ENCODE assay signal across 1 cellular context in genomic region chr1:74732960-74733615, GRCh38.
TF ChIP-seq lines count a peak whose summit lies in the region.

CRYZ (minus strand) TSS chr1:74733050; CDS start chr1:74724821, 8,229 bp downstream.
TYW3 (plus strand) TSS chr1:74733152; CDS start chr1:74733245, 93 bp downstream.

TF ChIP-seq in K562, 482 proteins besides CTCF, POLR2A, EP300 and RAD21 (continued from another document and continues in another):
- TF ChIP-seq AFF1 (IDR thresholded peaks at IDR 0.05; ENCODE audit: low read depth in 1 of 2, partially characterized antibody in 2 of 2), result peak in 1 of 2 experiments; percentile 49
- TF ChIP-seq MYC (IDR thresholded peaks at IDR 0.05; ENCODE audit: low read depth, low read length), result peak; percentile 82
- 0 out of 2 replicates have a peak, but pooled peaks have one; percentile 24 for TF ChIP-seq MYC (CRISPR knock-in tag; IDR thresholded peaks at IDR 0.05; ENCODE audit: borderline replicate concordance, low read depth)
- TF ChIP-seq CHD1 (IDR thresholded peaks at IDR 0.05; ENCODE audit: low read length), result no peak
- peak; percentile 88 for TF ChIP-seq TBP (optimal IDR thresholded peaks at IDR 0.05; ENCODE audit: low read depth, low read length)
- TF ChIP-seq CHAMP1 (IDR thresholded peaks at IDR 0.05), result peak; percentile 53; the same call in 1 of the 2 replicates
- peak; percentile 82 for TF ChIP-seq ARID4B (CRISPR knock-in tag; IDR thresholded peaks at IDR 0.05)
- TF ChIP-seq HDAC2 (IDR thresholded peaks at IDR 0.05), result peak; percentile 81; the same call in 1 of the 2 replicates
- TF ChIP-seq ZZZ3 (IDR thresholded peaks at IDR 0.05), result no peak
- peak; percentile 86 for TF ChIP-seq KLF16 (IDR thresholded peaks at IDR 0.05)
- TF ChIP-seq ZNF3 (CRISPR knock-in tag; IDR thresholded peaks at IDR 0.05), result no peak
- TF ChIP-seq HLTF (IDR thresholded peaks at IDR 0.05), result no peak
- TF ChIP-seq RUNX1 (IDR thresholded peaks at IDR 0.05; ENCODE audit: low read depth), result no peak
- peak; percentile 98 for TF ChIP-seq ZNF407 (IDR thresholded peaks at IDR 0.05; ENCODE audit: low read depth)
- peak; percentile 62; the same call in 1 of the 2 replicates for TF ChIP-seq ZNF511 (CRISPR knock-in tag; IDR thresholded peaks at IDR 0.05)
- TF ChIP-seq GATAD2B (IDR thresholded peaks at IDR 0.05; ENCODE audit: borderline replicate concordance), result peak; percentile 36; the same call in 1 of the 2 replicates
- TF ChIP-seq TAF1 (IDR thresholded peaks at IDR 0.05; ENCODE audit: control insufficient read depth, extremely low read depth, insufficient read depth, low read length, severe bottlenecking), result peak; percentile 94
- peak; percentile 68; the same call in 1 of the 2 replicates for TF ChIP-seq GTF2E2 (tag; IDR thresholded peaks at IDR 0.05)
- TF ChIP-seq MAX (CRISPR knock-in tag; IDR thresholded peaks at IDR 0.05), result peak; percentile 45; the same call in 1 of the 2 replicates
- peak; percentile 83 for TF ChIP-seq CTBP1 (IDR thresholded peaks at IDR 0.05; ENCODE audit: borderline replicate concordance)
- peak in 1 of 2 experiments; percentile 44; a peak in 1 of 4 replicates for TF ChIP-seq RCOR1 (IDR thresholded peaks at IDR 0.05; ENCODE audit: borderline replicate concordance in 1 of 2, low read depth in 2 of 2, low read length in 2 of 2)
- TF ChIP-seq JUND (IDR thresholded peaks at IDR 0.05; ENCODE audit: borderline replicate concordance, low read depth, low read length), result 0 out of 2 replicates have a peak, but pooled peaks have one; percentile 49
- peak; percentile 27; the same call in 1 of the 3 replicates for TF ChIP-seq JUND (tag; IDR thresholded peaks at IDR 0.05; ENCODE audit: borderline replicate concordance, low read depth, low read length)
- TF ChIP-seq ZSCAN32 (CRISPR knock-in tag; IDR thresholded peaks at IDR 0.05), result no peak
- 0 out of 4 replicates have a peak, but pooled peaks of 1 of the 2 experiments have one; percentile 44 for TF ChIP-seq KDM4B (IDR thresholded peaks at IDR 0.05; ENCODE audit: borderline replicate concordance in 2 of 2, low read depth in 1 of 2)
- TF ChIP-seq RBBP5 (IDR thresholded peaks at IDR 0.05; ENCODE audit: borderline replicate concordance, insufficient read depth, low read length, poor library complexity, severe bottlenecking), result peak; percentile 99
- TF ChIP-seq PREB (CRISPR knock-in tag; IDR thresholded peaks at IDR 0.05), result no peak
- TF ChIP-seq SIN3A (IDR thresholded peaks at IDR 0.05; ENCODE audit: borderline replicate concordance in 2 of 2, control insufficient read depth in 1 of 2, low read depth in 2 of 2, low read length in 2 of 2), result peak in 1 of 2 experiments; percentile 72; a peak in 1 of 4 replicates
- TF ChIP-seq ZNF395 (CRISPR knock-in tag; IDR thresholded peaks at IDR 0.05), result peak; percentile 64; the same call in 1 of the 2 replicates
- TF ChIP-seq C11orf30 (IDR thresholded peaks at IDR 0.05; ENCODE audit: low read depth), result peak; percentile 96
- TF ChIP-seq KLF10 (CRISPR knock-in tag; IDR thresholded peaks at IDR 0.05), result no peak
- no peak for TF ChIP-seq NUFIP1 (IDR thresholded peaks at IDR 0.05; ENCODE audit: partially characterized antibody)
- TF ChIP-seq RBM17 (IDR thresholded peaks at IDR 0.05; ENCODE audit: borderline replicate concordance, low read depth, low read length), result no peak
- no peak for TF ChIP-seq E2F3 (CRISPR knock-in tag; IDR thresholded peaks at IDR 0.05)
